ENCODE assay signal across 1 cellular context in the genomic region with DNA sequence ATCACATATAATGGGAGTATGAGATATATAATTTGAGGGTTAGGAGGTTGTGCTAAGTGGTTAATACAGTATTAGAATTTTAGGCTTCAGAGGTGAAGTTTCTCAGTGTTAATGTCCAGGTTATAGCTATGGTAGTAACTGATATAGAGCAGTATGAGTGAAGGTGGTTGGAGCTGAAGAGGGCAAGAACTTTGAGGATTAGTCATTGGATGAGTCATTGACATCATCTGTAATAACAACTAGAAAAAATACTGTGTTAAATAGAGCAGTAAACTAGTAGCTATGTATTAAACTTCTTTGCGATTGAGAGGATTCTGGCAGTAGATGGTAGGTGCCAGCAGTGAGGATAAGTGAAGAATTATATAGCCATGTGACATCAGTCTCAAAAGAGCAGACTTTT.
TF ChIP-seq lines count a peak whose summit lies in the region.

No MANE protein-coding gene starts in this region.

TF ChIP-seq in SK-N-SH, 30 proteins besides CTCF, POLR2A, EP300 and RAD21 (continued from another document):
- TF ChIP-seq TAF1 (IDR thresholded peaks at IDR 0.05; ENCODE audit: borderline replicate concordance, low read depth, low read length), result no peak
- TF ChIP-seq EZH2phosphoT487 (IDR thresholded peaks at IDR 0.05; ENCODE audit: borderline replicate concordance, low read depth), result no peak
- TF ChIP-seq FOSL2 (IDR thresholded peaks at IDR 0.05; ENCODE audit: borderline replicate concordance, low read depth), result peak; percentile 98
- TF ChIP-seq PBX3 (IDR thresholded peaks at IDR 0.05), result peak; percentile 74
- no peak for TF ChIP-seq GABPA (IDR thresholded peaks at IDR 0.05; ENCODE audit: low read depth)
- peak; percentile 75 for TF ChIP-seq TCF12 (IDR thresholded peaks at IDR 0.05)
- no peak for TF ChIP-seq RFX5 (IDR thresholded peaks at IDR 0.05; ENCODE audit: low read length)
- TF ChIP-seq, protein P1, sequence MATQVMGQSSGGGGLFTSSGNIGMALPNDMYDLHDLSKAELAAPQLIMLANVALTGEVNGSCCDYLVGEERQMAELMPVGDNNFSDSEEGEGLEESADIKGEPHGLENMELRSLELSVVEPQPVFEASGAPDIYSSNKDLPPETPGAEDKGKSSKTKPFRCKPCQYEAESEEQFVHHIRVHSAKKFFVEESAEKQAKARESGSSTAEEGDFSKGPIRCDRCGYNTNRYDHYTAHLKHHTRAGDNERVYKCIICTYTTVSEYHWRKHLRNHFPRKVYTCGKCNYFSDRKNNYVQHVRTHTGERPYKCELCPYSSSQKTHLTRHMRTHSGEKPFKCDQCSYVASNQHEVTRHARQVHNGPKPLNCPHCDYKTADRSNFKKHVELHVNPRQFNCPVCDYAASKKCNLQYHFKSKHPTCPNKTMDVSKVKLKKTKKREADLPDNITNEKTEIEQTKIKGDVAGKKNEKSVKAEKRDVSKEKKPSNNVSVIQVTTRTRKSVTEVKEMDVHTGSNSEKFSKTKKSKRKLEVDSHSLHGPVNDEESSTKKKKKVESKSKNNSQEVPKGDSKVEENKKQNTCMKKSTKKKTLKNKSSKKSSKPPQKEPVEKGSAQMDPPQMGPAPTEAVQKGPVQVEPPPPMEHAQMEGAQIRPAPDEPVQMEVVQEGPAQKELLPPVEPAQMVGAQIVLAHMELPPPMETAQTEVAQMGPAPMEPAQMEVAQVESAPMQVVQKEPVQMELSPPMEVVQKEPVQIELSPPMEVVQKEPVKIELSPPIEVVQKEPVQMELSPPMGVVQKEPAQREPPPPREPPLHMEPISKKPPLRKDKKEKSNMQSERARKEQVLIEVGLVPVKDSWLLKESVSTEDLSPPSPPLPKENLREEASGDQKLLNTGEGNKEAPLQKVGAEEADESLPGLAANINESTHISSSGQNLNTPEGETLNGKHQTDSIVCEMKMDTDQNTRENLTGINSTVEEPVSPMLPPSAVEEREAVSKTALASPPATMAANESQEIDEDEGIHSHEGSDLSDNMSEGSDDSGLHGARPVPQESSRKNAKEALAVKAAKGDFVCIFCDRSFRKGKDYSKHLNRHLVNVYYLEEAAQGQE (IDR thresholded peaks at IDR 0.05; ENCODE audit: low read depth, low read length), result no peak
- TF ChIP-seq NFIC (IDR thresholded peaks at IDR 0.05; ENCODE audit: borderline replicate concordance), result no peak
- TF ChIP-seq, protein P2, sequence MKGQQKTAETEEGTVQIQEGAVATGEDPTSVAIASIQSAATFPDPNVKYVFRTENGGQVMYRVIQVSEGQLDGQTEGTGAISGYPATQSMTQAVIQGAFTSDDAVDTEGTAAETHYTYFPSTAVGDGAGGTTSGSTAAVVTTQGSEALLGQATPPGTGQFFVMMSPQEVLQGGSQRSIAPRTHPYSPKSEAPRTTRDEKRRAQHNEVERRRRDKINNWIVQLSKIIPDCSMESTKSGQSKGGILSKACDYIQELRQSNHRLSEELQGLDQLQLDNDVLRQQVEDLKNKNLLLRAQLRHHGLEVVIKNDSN (IDR thresholded peaks at IDR 0.05; ENCODE audit: borderline replicate concordance, low read depth), result no peak
- no peak for TF ChIP-seq SIN3A (IDR thresholded peaks at IDR 0.05; ENCODE audit: borderline replicate concordance, low read depth, low read length)
- no peak for TF ChIP-seq GATA2 (CRISPR knock-in tag; IDR thresholded peaks at IDR 0.05)
- TF ChIP-seq POLR2AphosphoS5 (IDR thresholded peaks at IDR 0.05; ENCODE audit: low read depth, low read length), result no peak
- TF ChIP-seq FOXJ3 (CRISPR knock-in tag; IDR thresholded peaks at IDR 0.05), result no peak
- TF ChIP-seq ELF1 (IDR thresholded peaks at IDR 0.05), result no peak
- no peak for TF ChIP-seq SMC3 (IDR thresholded peaks at IDR 0.05; ENCODE audit: low read depth, low read length)
